In genomic region chr16:56325956-56326355, GRCh38 we compare ENCODE assay signal across 14 cellular contexts.
DNase-seq lines count a peak whose midpoint lies in the region; ATAC-seq, FAIRE-seq and TF ChIP-seq lines count a peak whose summit lies in the region.
"Had no signal": no experiment of that assay in that cellular context is flagged by ENCODE, and none has a peak within 500 bp of the region (broad histone marks: within the 10 kb centered on the region; RNA-seq: fewer than 3 reads in every experiment).

No MANE protein-coding gene starts in this region.

- H3K27ac ChIP-seq in cingulate gyrus (ENCODE audit: low read depth, low read length) (peak overlapping the region; percentile 79), substantia nigra (ENCODE audit: low read depth, low read length, poor library complexity, severe bottlenecking) (peak overlapping the region; percentile 90), kidney (ENCODE audit: low read depth in 2 of 2, low read length in 2 of 2) (no peak overlapping the region)
- H3K27ac ChIP-seq: 22Rv1, GM23248, HL-60 had no signal

- H3K36me3 Mint-ChIP-seq in activated naive CD8-positive, alpha-beta T cell treated with anti-CD3 and anti-CD28 coated beads, Interleukin-2, amount 50 U/mL, for 24 hours (ENCODE audit: low read depth) = no peaks in the 10 kb centered on the region
- H3K36me3 Mint-ChIP-seq in activated naive CD8-positive, alpha-beta T cell treated with anti-CD3 and anti-CD28 coated beads for 36 hours = no peaks in the 10 kb centered on the region
- no peaks in the 10 kb centered on the region for H3K36me3 Mint-ChIP-seq in T-helper 17 cell (ENCODE audit: low read depth)
- H3K36me3 Mint-ChIP-seq in endothelial cell (ENCODE audit: low read depth, unreplicated experiment) = no peaks in the 10 kb centered on the region
- H3K36me3 Mint-ChIP-seq: CD4-positive, CD25-positive, alpha-beta regulatory T cell had no signal

- no peaks in the 10 kb centered on the region for H3K9me3 ChIP-seq in T-helper 17 cell (ENCODE audit: control insufficient read depth, low read length, poor library complexity, severe bottlenecking)
- no peaks in the 10 kb centered on the region for H3K9me3 ChIP-seq in kidney (ENCODE audit: control insufficient read depth in 1 of 2, low read length in 2 of 2)

- peak; percentile 17 for ATAC-seq in activated naive CD8-positive, alpha-beta T cell treated with anti-CD3 and anti-CD28 coated beads, Interleukin-2, amount 50 U/mL, for 24 hours
- ATAC-seq in T-helper 17 cell = no peak
- ATAC-seq: HCT116 had no signal

- no peak for TF ChIP-seq CTCF in endothelial cell (IDR thresholded peaks at IDR 0.05; ENCODE audit: unreplicated experiment)
- TF ChIP-seq CTCF in kidney (IDR thresholded peaks at IDR 0.05; ENCODE audit: borderline replicate concordance, extremely low read depth, insufficient read depth) = no peak

- no peak overlapping the region for H3K9ac ChIP-seq in kidney (ENCODE audit: low read length in 2 of 2)
- H3K9ac ChIP-seq: GM23248 had no signal

- H3K4me3 Mint-ChIP-seq in activated naive CD8-positive, alpha-beta T cell treated with anti-CD3 and anti-CD28 coated beads, Interleukin-2, amount 50 U/mL, for 24 hours = no peak overlapping the region
- no peak overlapping the region for H3K4me3 Mint-ChIP-seq in activated naive CD8-positive, alpha-beta T cell treated with anti-CD3 and anti-CD28 coated beads for 36 hours
- no peak overlapping the region for H3K4me3 Mint-ChIP-seq in T-helper 17 cell
- H3K4me3 Mint-ChIP-seq in endothelial cell (ENCODE audit: unreplicated experiment) = no peak overlapping the region
- H3K4me3 Mint-ChIP-seq: CD4-positive, CD25-positive, alpha-beta regulatory T cell had no signal

- H3K9me3 Mint-ChIP-seq in activated naive CD8-positive, alpha-beta T cell treated with anti-CD3 and anti-CD28 coated beads, Interleukin-2, amount 50 U/mL, for 24 hours = no peaks in the 10 kb centered on the region
- no peaks in the 10 kb centered on the region for H3K9me3 Mint-ChIP-seq in activated naive CD8-positive, alpha-beta T cell treated with anti-CD3 and anti-CD28 coated beads for 36 hours
- H3K9me3 Mint-ChIP-seq in endothelial cell (ENCODE audit: unreplicated experiment) = no peaks in the 10 kb centered on the region

- no peaks in the 10 kb centered on the region for H3K36me3 ChIP-seq in kidney (ENCODE audit: control insufficient read depth in 1 of 2, insufficient read depth in 2 of 2, low read length in 2 of 2)

- no peak overlapping the region for H3K27ac Mint-ChIP-seq in activated naive CD8-positive, alpha-beta T cell treated with anti-CD3 and anti-CD28 coated beads, Interleukin-2, amount 50 U/mL, for 24 hours
- no peak overlapping the region for H3K27ac Mint-ChIP-seq in activated naive CD8-positive, alpha-beta T cell treated with anti-CD3 and anti-CD28 coated beads for 36 hours
- H3K27ac Mint-ChIP-seq in T-helper 17 cell (peak overlapping the region; percentile 6), endothelial cell (ENCODE audit: unreplicated experiment) (no peak overlapping the region)

- no peak overlapping the region for H3K4me3 ChIP-seq in kidney (ENCODE audit: low read length in 2 of 2)
- H3K4me3 ChIP-seq: GM23248 had no signal

- no peaks in the 10 kb centered on the region for H3K4me1 Mint-ChIP-seq in activated naive CD8-positive, alpha-beta T cell treated with anti-CD3 and anti-CD28 coated beads, Interleukin-2, amount 50 U/mL, for 24 hours
- peaks cover 1% of the 10 kb centered on the region for H3K4me1 Mint-ChIP-seq in activated naive CD8-positive, alpha-beta T cell treated with anti-CD3 and anti-CD28 coated beads for 36 hours
- H3K4me1 Mint-ChIP-seq in T-helper 17 cell = peaks cover 4% of the 10 kb centered on the region
- peaks cover 2% of the 10 kb centered on the region for H3K4me1 Mint-ChIP-seq in endothelial cell (ENCODE audit: unreplicated experiment)
- H3K4me1 Mint-ChIP-seq: CD4-positive, CD25-positive, alpha-beta regulatory T cell had no signal

- DNase-seq in activated naive CD8-positive, alpha-beta T cell treated with anti-CD3 and anti-CD28 coated beads, Interleukin-2, amount 50 U/mL, for 24 hours = no peak
- DNase-seq in activated naive CD8-positive, alpha-beta T cell treated with anti-CD3 and anti-CD28 coated beads for 36 hours = no peak
- no peak for DNase-seq in T-helper 17 cell
- DNase-seq in substantia nigra (lab: John Stamatoyannopoulos, UW) = peak in 1 of 49 donors; percentile 33
- DNase-seq in endothelial cell (ENCODE audit: low spot score) = no peak
- DNase-seq in kidney = no peak
- DNase-seq in NCI-H1105 (lab: John Stamatoyannopoulos, UW) = no peak
- DNase-seq: CD4-positive, CD25-positive, alpha-beta regulatory T cell; GM23248 had no signal

- no peaks in the 10 kb centered on the region for H3K27me3 Mint-ChIP-seq in activated naive CD8-positive, alpha-beta T cell treated with anti-CD3 and anti-CD28 coated beads, Interleukin-2, amount 50 U/mL, for 24 hours
- no peaks in the 10 kb centered on the region for H3K27me3 Mint-ChIP-seq in activated naive CD8-positive, alpha-beta T cell treated with anti-CD3 and anti-CD28 coated beads for 36 hours
- H3K27me3 Mint-ChIP-seq in T-helper 17 cell = peaks cover 4% of the 10 kb centered on the region
- H3K27me3 Mint-ChIP-seq in endothelial cell (ENCODE audit: unreplicated experiment) = no peaks in the 10 kb centered on the region
- H3K27me3 Mint-ChIP-seq: CD4-positive, CD25-positive, alpha-beta regulatory T cell had no signal

- no peaks in the 10 kb centered on the region for H3K4me1 ChIP-seq in kidney (ENCODE audit: control insufficient read depth in 1 of 2, insufficient read depth in 1 of 2, low read depth in 1 of 2, low read length in 2 of 2)

- intact Hi-C loops in kidney (cut with DNase I) = no loop called here

- no peak for FAIRE-seq in kidney (lab: Jason Lieb, UNC)
- FAIRE-seq: H54 had no signal

Comparison
In these comparisons a context has a peak if more than half of its experiments do, and no peak if none do; other contexts are left out.
1. H3K27ac ChIP-seq: peak in cingulate gyrus (single experiment) and substantia nigra (single experiment); none in kidney (0 of 2).